In the genomic region with DNA sequence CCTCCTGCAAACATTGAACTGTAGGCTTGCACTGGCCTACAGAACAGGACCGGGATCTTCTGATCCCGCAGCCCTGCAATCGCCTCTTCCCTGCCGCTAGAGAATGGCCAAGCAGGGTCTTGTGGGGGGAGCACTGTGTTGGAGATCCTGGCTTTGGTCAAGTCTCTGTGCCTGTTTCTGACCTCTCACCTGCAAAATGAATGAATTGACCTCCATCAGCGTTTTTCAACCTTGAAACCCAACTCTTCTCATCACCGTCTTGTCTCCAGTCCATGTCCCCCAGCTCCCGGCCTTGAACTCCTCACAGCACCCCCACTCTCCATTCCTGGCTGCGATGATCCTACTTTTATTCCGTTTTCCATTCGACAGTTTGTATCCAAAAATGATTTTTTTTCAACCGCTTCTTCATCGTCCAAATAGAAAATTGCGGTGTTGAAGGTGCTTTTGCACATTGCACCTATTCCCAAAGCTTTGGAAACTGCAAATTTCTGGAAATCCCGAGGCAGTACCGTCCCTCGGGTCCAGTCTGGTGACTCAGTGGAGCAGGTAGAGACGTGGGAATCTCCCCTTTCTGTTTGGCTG, we compare ENCODE assay signal across 10 cellular contexts. TPM values are rescaled to one million over a fixed set of nuclear protein-coding genes. Genes with fewer than 3 reads are reported as not detected.
DNase-seq lines count a peak whose midpoint lies in the region; ATAC-seq and TF ChIP-seq lines count a peak whose summit lies in the region.
"Had no signal": no experiment of that assay in that cellular context is flagged by ENCODE, and none has a peak within 500 bp of the region (broad histone marks: within the 10 kb centered on the region; RNA-seq: fewer than 3 reads in every experiment).

No MANE protein-coding gene starts in this region.

- no peaks in the 10 kb centered on the region for H3K9me3 ChIP-seq in T-helper 17 cell (ENCODE audit: control insufficient read depth, low read length, poor library complexity, severe bottlenecking)

- H3K27me3 Mint-ChIP-seq in T-helper 17 cell = no peaks in the 10 kb centered on the region
- H3K27me3 Mint-ChIP-seq in stimulated activated memory B cell treated with anti-CD40 and anti-IgM and Interleukin-4, amounts not matched to agents 10 μg/mL and 1 μg/mL and 100 μg/mL, for 72 hours = no peaks in the 10 kb centered on the region

- H3K4me3 ChIP-seq in GM12875 (ENCODE audit: low read depth, low read length) (peak overlapping the region; percentile 87), fibroblast of pulmonary artery (replicated peaks; ENCODE audit: low read depth, low read length) (peak overlapping the region; percentile 92), H7 (ENCODE audit: insufficient read depth, low read depth, low read length) (no peak overlapping the region)

- no peaks in the 10 kb centered on the region for H3K36me3 Mint-ChIP-seq in T-helper 17 cell (ENCODE audit: low read depth)
- peaks cover 23% of the 10 kb centered on the region for H3K36me3 Mint-ChIP-seq in stimulated activated memory B cell treated with anti-CD40 and anti-IgM and Interleukin-4, amounts not matched to agents 10 μg/mL and 1 μg/mL and 100 μg/mL, for 72 hours

- TF ChIP-seq CTCF in GM12875 (IDR thresholded peaks at IDR 0.05; ENCODE audit: borderline replicate concordance, insufficient read depth, low read depth, low read length) (no peak), fibroblast of pulmonary artery (IDR thresholded peaks at IDR 0.05; ENCODE audit: low read length, missing control alignments) (no peak)

- no peak for ATAC-seq in T-helper 17 cell
- ATAC-seq in stimulated activated memory B cell treated with anti-CD40 and anti-IgM and Interleukin-4, amounts not matched to agents 10 μg/mL and 1 μg/mL and 100 μg/mL, for 72 hours = no peak
- no peak for ATAC-seq in GM18505 (IDR thresholded peaks at IDR 0.05; ENCODE audit: unreplicated experiment)
- ATAC-seq: left colon had no signal

- no peaks in the 10 kb centered on the region for H3K9me3 Mint-ChIP-seq in stimulated activated memory B cell treated with anti-CD40 and anti-IgM and Interleukin-4, amounts not matched to agents 10 μg/mL and 1 μg/mL and 100 μg/mL, for 72 hours

- peak overlapping the region; percentile 99 for H3K4me3 Mint-ChIP-seq in T-helper 17 cell
- H3K4me3 Mint-ChIP-seq in stimulated activated memory B cell treated with anti-CD40 and anti-IgM and Interleukin-4, amounts not matched to agents 10 μg/mL and 1 μg/mL and 100 μg/mL, for 72 hours = peak overlapping the region; percentile 98

- TF ChIP-seq POLR2A in GM18505 (IDR thresholded peaks at IDR 0.05; ENCODE audit: borderline replicate concordance, extremely low read depth, insufficient read depth, insufficient read length) = no peak

- peaks cover 6% of the 10 kb centered on the region for H3K36me3 ChIP-seq in H7 (replicated peaks; ENCODE audit: control insufficient read depth, insufficient read depth, low read length)

- DNase-seq in T-helper 17 cell (no peak), fibroblast of pulmonary artery (ENCODE audit: low read depth) (no peak), HT-29 (ENCODE audit: low spot score) (no peak), H7 (no peak)
- DNase-seq: central memory CD4-positive, alpha-beta T cell; NCI-H1092 had no signal

- H3K27me3 ChIP-seq in H7 (ENCODE audit: control insufficient read depth, insufficient read depth, low read length) = no peaks in the 10 kb centered on the region

- peak overlapping the region; percentile 95 for H3K27ac Mint-ChIP-seq in T-helper 17 cell
- peak overlapping the region; percentile 88 for H3K27ac Mint-ChIP-seq in stimulated activated memory B cell treated with anti-CD40 and anti-IgM and Interleukin-4, amounts not matched to agents 10 μg/mL and 1 μg/mL and 100 μg/mL, for 72 hours

- H3K4me1 Mint-ChIP-seq in T-helper 17 cell = peaks cover 62% of the 10 kb centered on the region
- peaks cover 80% of the 10 kb centered on the region for H3K4me1 Mint-ChIP-seq in stimulated activated memory B cell treated with anti-CD40 and anti-IgM and Interleukin-4, amounts not matched to agents 10 μg/mL and 1 μg/mL and 100 μg/mL, for 72 hours

RNA-seq across cellular contexts. Expression of a gene that starts 2.0 kb away (rescaled TPM):
- 100 to 1,000 TPM; 202 to 220 TPM for total RNA-seq in T-helper 17 cell
- total RNA-seq in HT-29 (2014; rRNA removed; shearing (Covaris generic)) = 63.4 and 67.9 TPM in 2 replicates
- 32.9 and 40.8 TPM in 2 replicates for total RNA-seq in H7 (2014; rRNA removed; shearing (Covaris generic))

RNA-seq across cellular contexts. Expression of a gene that starts 2.3 kb away (rescaled TPM):
- total RNA-seq in T-helper 17 cell = 10 to 100 TPM; 18.4 to 26.2 TPM
- 9.1 and 11.7 TPM in 2 replicates for total RNA-seq in HT-29 (2014; rRNA removed; shearing (Covaris generic))
- total RNA-seq in H7 (2014; rRNA removed; shearing (Covaris generic)) = 10.4 and 15.5 TPM in 2 replicates

RNA-seq across cellular contexts. Expression of a gene that starts 50.9 kb away (rescaled TPM):
- 1 to 10 TPM; 1.1 to 3.3 TPM for total RNA-seq in T-helper 17 cell
- total RNA-seq in HT-29 (2014; rRNA removed; shearing (Covaris generic)) = not detected in 2 replicates
- 4.5 and 5.2 TPM in 2 replicates for total RNA-seq in H7 (2014; rRNA removed; shearing (Covaris generic))
